Comparison of ENCODE assay signal across 30 cellular contexts in genomic region chr11:78725200-78725599, GRCh38.
"Had no signal": no experiment of that assay in that cellular context is flagged by ENCODE, and none has a peak within 500 bp of the region (broad histone marks: within the 10 kb centered on the region; RNA-seq: fewer than 3 reads in every experiment).

No MANE protein-coding gene starts in this region.

- DNase-seq: naive B cell; natural killer cell; occipital lobe; ovary; posterior cingulate gyrus; psoas muscle; right cardiac atrium; right lobe of liver; sigmoid colon; small intestine; stimulated activated CD4-positive, alpha-beta T cell treated with anti-CD3 and anti-CD28 coated beads, Interleukin-15, amount 100 ng/mL, for 24 hours; stimulated activated CD4-positive, alpha-beta T cell treated with anti-CD3 and anti-CD28 coated beads, Interleukin-2, amount 100 ng/mL, for 24 hours; stimulated activated CD4-positive, alpha-beta T cell treated with anti-CD3 and anti-CD28 coated beads, Interleukin-2, amount 100 ng/mL, for 48 hours; stimulated activated CD4-positive, alpha-beta T cell treated with anti-CD3 and anti-CD28 coated beads, Interleukin-4, amount 100 ng/mL, for 24 hours; stimulated activated naive B cell treated with anti-CD40 and anti-IgM and Interleukin-4, amounts not matched to agents 10 μg/mL and 1 μg/mL and 100 μg/mL, for 72 hours; stimulated activated naive CD4-positive, alpha-beta T cell treated with Interleukin-2 at 50 U/mL for 16 hours; stomach; thyroid gland; trophoblast cell; upper lobe of left lung had no signal

- H3K27ac ChIP-seq: neural progenitor cell, ovary, parathyroid adenoma, psoas muscle, right lobe of liver, sigmoid colon, stomach, thoracic aorta, thyroid gland, tibial nerve, upper lobe of left lung, vagina had no signal

- H3K4me1 Mint-ChIP-seq: naive B cell; natural killer cell; nephron; neural progenitor cell; stimulated activated effector memory CD8-positive, alpha-beta T cell treated with anti-CD3 and anti-CD28 coated beads, Interleukin-12 subunit alpha, Interleukin-12 subunit beta, amount 100 ng/mL, for 72 hours; stimulated activated naive B cell treated with anti-CD40 and anti-IgM and Interleukin-4, amounts not matched to agents 10 μg/mL and 1 μg/mL and 100 μg/mL, for 72 hours had no signal

- H3K27me3 Mint-ChIP-seq: progenitor cell of endocrine pancreas had no signal

- H3K4me2 ChIP-seq: neural progenitor cell had no signal

- H3K9me3 Mint-ChIP-seq: naive B cell; natural killer cell; nephron; neural progenitor cell; stimulated activated effector memory CD8-positive, alpha-beta T cell treated with anti-CD3 and anti-CD28 coated beads, Interleukin-12 subunit alpha, Interleukin-12 subunit beta, amount 100 ng/mL, for 72 hours; stimulated activated naive B cell treated with anti-CD40 and anti-IgM and Interleukin-4, amounts not matched to agents 10 μg/mL and 1 μg/mL and 100 μg/mL, for 72 hours; stimulated activated naive CD8-positive, alpha-beta T cell treated with anti-CD3 and anti-CD28 coated beads, Interleukin-15, Interleukin-2, amounts not matched to agents 100 ng/mL and 50 ng/mL, for 24 hours had no signal

- H3K4me3 ChIP-seq: neural progenitor cell, ovary, psoas muscle, right lobe of liver, sigmoid colon, stomach, thoracic aorta, thyroid gland, tibial nerve, upper lobe of left lung, vagina had no signal

- H3K9me3 ChIP-seq: ovary, psoas muscle, right lobe of liver, sigmoid colon, stomach, thoracic aorta, thyroid gland, tibial nerve, upper lobe of left lung, vagina had no signal

- H3K4me3 Mint-ChIP-seq: naive B cell; natural killer cell; nephron; neural progenitor cell; stimulated activated effector memory CD8-positive, alpha-beta T cell treated with anti-CD3 and anti-CD28 coated beads, Interleukin-12 subunit alpha, Interleukin-12 subunit beta, amount 100 ng/mL, for 72 hours; stimulated activated naive B cell treated with anti-CD40 and anti-IgM and Interleukin-4, amounts not matched to agents 10 μg/mL and 1 μg/mL and 100 μg/mL, for 72 hours; stimulated activated naive CD8-positive, alpha-beta T cell treated with anti-CD3 and anti-CD28 coated beads, Interleukin-15, Interleukin-2, amounts not matched to agents 100 ng/mL and 50 ng/mL, for 24 hours had no signal

- H3K36me3 Mint-ChIP-seq: naive B cell; natural killer cell; stimulated activated effector memory CD8-positive, alpha-beta T cell treated with anti-CD3 and anti-CD28 coated beads, Interleukin-12 subunit alpha, Interleukin-12 subunit beta, amount 100 ng/mL, for 72 hours; stimulated activated naive B cell treated with anti-CD40 and anti-IgM and Interleukin-4, amounts not matched to agents 10 μg/mL and 1 μg/mL and 100 μg/mL, for 72 hours had no signal

- H3K79me2 ChIP-seq: parathyroid adenoma had no signal

- ATAC-seq: natural killer cell; psoas muscle; right cardiac atrium; right lobe of liver; stimulated activated effector memory CD8-positive, alpha-beta T cell treated with anti-CD3 and anti-CD28 coated beads, Interleukin-12 subunit alpha, Interleukin-12 subunit beta, amount 100 ng/mL, for 72 hours; stimulated activated naive B cell treated with anti-CD40 and anti-IgM and Interleukin-4, amounts not matched to agents 10 μg/mL and 1 μg/mL and 100 μg/mL, for 72 hours had no signal

- FAIRE-seq: small intestine, urothelium cell line had no signal

- H3K9ac ChIP-seq: neural progenitor cell, parathyroid adenoma had no signal

- H3K36me3 ChIP-seq: neural progenitor cell, ovary, right lobe of liver, sigmoid colon, thoracic aorta, tibial nerve, upper lobe of left lung, vagina had no signal

- H2AFZ ChIP-seq: neural progenitor cell, parathyroid adenoma had no signal

- H3K27ac Mint-ChIP-seq: naive B cell; natural killer cell; nephron; neural progenitor cell; progenitor cell of endocrine pancreas; stimulated activated effector memory CD8-positive, alpha-beta T cell treated with anti-CD3 and anti-CD28 coated beads, Interleukin-12 subunit alpha, Interleukin-12 subunit beta, amount 100 ng/mL, for 72 hours; stimulated activated naive B cell treated with anti-CD40 and anti-IgM and Interleukin-4, amounts not matched to agents 10 μg/mL and 1 μg/mL and 100 μg/mL, for 72 hours; stimulated activated naive CD8-positive, alpha-beta T cell treated with anti-CD3 and anti-CD28 coated beads, Interleukin-15, Interleukin-2, amounts not matched to agents 100 ng/mL and 50 ng/mL, for 24 hours had no signal

- H3K4me1 ChIP-seq: neural progenitor cell, parathyroid adenoma, psoas muscle, right lobe of liver, sigmoid colon, stomach, thyroid gland, tibial nerve, upper lobe of left lung, vagina had no signal

- H3K27me3 ChIP-seq: neural progenitor cell, ovary, right lobe of liver, sigmoid colon, stomach, thyroid gland, tibial nerve, upper lobe of left lung, vagina had no signal
